3 cellular contexts compared by ENCODE assay signal in the genomic region with DNA sequence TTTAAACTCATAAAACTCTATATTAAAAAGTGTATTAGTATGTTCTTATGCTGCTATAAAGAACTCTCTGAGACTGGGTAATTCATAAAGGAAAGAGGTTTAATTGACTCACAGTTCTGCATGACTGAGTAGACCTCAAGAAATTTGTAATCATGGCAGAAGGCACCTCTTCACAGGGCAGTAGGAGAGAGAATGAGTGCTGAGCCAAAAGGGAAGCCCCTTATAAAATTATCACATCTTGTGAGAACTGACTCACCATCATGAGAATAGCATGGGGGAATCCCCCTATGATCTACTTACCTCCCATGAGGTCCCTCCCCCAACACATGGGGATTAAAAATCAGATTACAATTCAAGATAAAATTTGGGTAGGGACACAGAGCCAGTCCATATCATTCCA.
"Had no signal": no experiment of that assay in that cellular context is flagged by ENCODE, and none has a peak within 500 bp of the region (broad histone marks: within the 10 kb centered on the region; RNA-seq: fewer than 3 reads in every experiment).

No MANE protein-coding gene starts in this region.

- ATAC-seq: GM12878 had no signal

- DNase-seq: GDM1, GF-D8 had no signal
